Comparison of ENCODE assay signal across 9 cellular contexts in genomic region chr2:20012032-20012281, GRCh38.
DNase-seq lines count a peak whose midpoint lies in the region; ATAC-seq and TF ChIP-seq lines count a peak whose summit lies in the region.
"Had no signal": no experiment of that assay in that cellular context is flagged by ENCODE, and none has a peak within 500 bp of the region (broad histone marks: within the 10 kb centered on the region; RNA-seq: fewer than 3 reads in every experiment).

No MANE protein-coding gene starts in this region.

- no peak for TF ChIP-seq CTCF in coronary artery (IDR thresholded peaks at IDR 0.05)

- no peaks in the 10 kb centered on the region for H3K4me1 ChIP-seq in muscle layer of duodenum (ENCODE audit: control insufficient read depth in 1 of 2, insufficient read depth in 2 of 2, low read length in 2 of 2)

- H3K36me3 Mint-ChIP-seq in stimulated activated naive CD8-positive, alpha-beta T cell treated with anti-CD3 and anti-CD28 coated beads, Interleukin-15, Interleukin-2, amounts not matched to agents 100 ng/mL and 50 ng/mL, for 24 hours (ENCODE audit: low read depth): no peaks in the 10 kb centered on the region

- H3K4me1 Mint-ChIP-seq in stimulated activated naive CD8-positive, alpha-beta T cell treated with anti-CD3 and anti-CD28 coated beads, Interleukin-15, Interleukin-2, amounts not matched to agents 100 ng/mL and 50 ng/mL, for 24 hours (ENCODE audit: low read depth): peaks cover 9% of the 10 kb centered on the region

- no peaks in the 10 kb centered on the region for H3K9me3 Mint-ChIP-seq in stimulated activated naive CD8-positive, alpha-beta T cell treated with anti-CD3 and anti-CD28 coated beads, Interleukin-15, Interleukin-2, amounts not matched to agents 100 ng/mL and 50 ng/mL, for 24 hours

- no peaks in the 10 kb centered on the region for H3K36me3 ChIP-seq in muscle layer of duodenum (ENCODE audit: control insufficient read depth in 1 of 2, insufficient read depth in 2 of 2, low read length in 2 of 2)

- no peak for ATAC-seq in stimulated activated naive CD8-positive, alpha-beta T cell treated with anti-CD3 and anti-CD28 coated beads, Interleukin-15, Interleukin-2, amounts not matched to agents 100 U/mL and 50 U/mL, for 24 hours
- ATAC-seq in HG03521 (IDR thresholded peaks at IDR 0.05; ENCODE audit: unreplicated experiment): no peak

- H3K27me3 ChIP-seq in muscle layer of duodenum (ENCODE audit: low read depth, low read length): peaks cover 9% of the 10 kb centered on the region

- no peak for DNase-seq in stimulated activated naive CD8-positive, alpha-beta T cell treated with anti-CD3 and anti-CD28 coated beads, Interleukin-15, Interleukin-2, amounts not matched to agents 100 U/mL and 50 U/mL, for 24 hours
- DNase-seq in coronary artery (ENCODE audit: low spot score) (no peak), NCI-H2107 (lab: John Stamatoyannopoulos, UW) (no peak), glomerular visceral epithelial cell (ENCODE audit: extremely low spot score) (no peak)
- DNase-seq in stimulated activated CD4-positive, alpha-beta T cell treated with anti-CD3 and anti-CD28 coated beads, Interleukin-1b, Interleukin-23, amount 100 ng/mL, for 48 hours: no peak
- DNase-seq: DND-41 had no signal

- H3K27ac ChIP-seq in coronary artery: no peak overlapping the region
- no peak overlapping the region for H3K27ac ChIP-seq in muscle layer of duodenum (ENCODE audit: low read length)

- H3K9me3 ChIP-seq in muscle layer of duodenum (ENCODE audit: control insufficient read depth in 1 of 2, low read length in 2 of 2): no peaks in the 10 kb centered on the region

- H3K4me3 Mint-ChIP-seq in stimulated activated naive CD8-positive, alpha-beta T cell treated with anti-CD3 and anti-CD28 coated beads, Interleukin-15, Interleukin-2, amounts not matched to agents 100 ng/mL and 50 ng/mL, for 24 hours: peak overlapping the region; percentile 69

- H3K27me3 Mint-ChIP-seq in stimulated activated naive CD8-positive, alpha-beta T cell treated with anti-CD3 and anti-CD28 coated beads, Interleukin-15, Interleukin-2, amounts not matched to agents 100 ng/mL and 50 ng/mL, for 24 hours: peaks cover 42% of the 10 kb centered on the region

- peak overlapping the region; percentile 85 for H3K4me3 ChIP-seq in coronary artery
- H3K4me3 ChIP-seq in muscle layer of duodenum (ENCODE audit: low read depth in 1 of 2, low read length in 2 of 2): peak overlapping the region; percentile 34 to 64

- H3K27ac Mint-ChIP-seq in stimulated activated naive CD8-positive, alpha-beta T cell treated with anti-CD3 and anti-CD28 coated beads, Interleukin-15, Interleukin-2, amounts not matched to agents 100 ng/mL and 50 ng/mL, for 24 hours: no peak overlapping the region
